ENCODE assay signal across 8 cellular contexts in genomic region chr19:15195381-15195964, GRCh38. TPM values are rescaled to one million over a fixed set of nuclear protein-coding genes. Genes with fewer than 3 reads are reported as not detected.
DNase-seq lines count a peak whose midpoint lies in the region; ATAC-seq, FAIRE-seq and TF ChIP-seq lines count a peak whose summit lies in the region.

No MANE protein-coding gene starts in this region.

- FAIRE-seq in GM12891 (lab: Jason Lieb, UNC) = no peak

- TF ChIP-seq POLR2A in GM12891 (IDR thresholded peaks at IDR 0.05; ENCODE audit: low read depth, low read length) = no peak

- H3K36me3 Mint-ChIP-seq in naive thymus-derived CD4-positive, alpha-beta T cell = peaks cover 0 to 6% (median 3%) of the 10 kb centered on the region in 5 donors

- H3K27ac ChIP-seq in naive thymus-derived CD4-positive, alpha-beta T cell (ENCODE audit: low read depth, low read length) = no peak overlapping the region

- POLR2A ChIA-PET in naive thymus-derived CD4-positive, alpha-beta T cell (lab: Charles Lee) = no interaction called here

- no peaks in the 10 kb centered on the region for H3K36me3 ChIP-seq in naive thymus-derived CD4-positive, alpha-beta T cell (ENCODE audit: control insufficient read depth in 2 of 3, insufficient read depth in 3 of 3, low read length in 3 of 3)

- CTCF ChIA-PET in naive thymus-derived CD4-positive, alpha-beta T cell (lab: Charles Lee) = no interaction called here

- peak; percentile 58 for ATAC-seq in naive thymus-derived CD4-positive, alpha-beta T cell
- no peak for ATAC-seq in GM21717 (IDR thresholded peaks at IDR 0.05; ENCODE audit: unreplicated experiment)

- H3K27ac Mint-ChIP-seq in naive thymus-derived CD4-positive, alpha-beta T cell = no peak overlapping the region

- H3K27me3 ChIP-seq in naive thymus-derived CD4-positive, alpha-beta T cell (ENCODE audit: control insufficient read depth in 2 of 2, insufficient read depth in 2 of 2, low read length in 2 of 2) = peaks cover 2 to 13% of the 10 kb centered on the region in 2 donors

- H3K4me1 ChIP-seq in naive thymus-derived CD4-positive, alpha-beta T cell (ENCODE audit: control insufficient read depth in 2 of 2, insufficient read depth in 2 of 2, low read length in 2 of 2) = no peaks in the 10 kb centered on the region

- intact Hi-C loops in naive thymus-derived CD4-positive, alpha-beta T cell (cut with micrococcal nuclease) = no loop called here

- peak; percentile 26 for DNase-seq in activated CD4-positive, alpha-beta T cell treated with anti-CD3 and anti-CD28 coated beads for 48 hours
- DNase-seq in activated CD4-positive, alpha-beta T cell treated with anti-CD3 and anti-CD28 coated beads, Interleukin-2, amount 50 U/mL, for 1 hour = no peak
- peak; percentile 69 for DNase-seq in NCI-H510A treated with DMSO at 0.1 percent for 48 hours (lab: John Stamatoyannopoulos, UW)
- peak; percentile 67 for DNase-seq in epidermal melanocyte (ENCODE audit: insufficient read length, low spot score)
- peak in 1 of 9 donors; percentile 18 for DNase-seq in naive thymus-derived CD4-positive, alpha-beta T cell
- DNase-seq in globus pallidus (ENCODE audit: low spot score) = no peak
- no peak for DNase-seq in GM12891 (ENCODE audit: insufficient read length, low spot score)

- H3K9me3 ChIP-seq in naive thymus-derived CD4-positive, alpha-beta T cell (ENCODE audit: control insufficient read depth in 2 of 3, low read length in 3 of 3) = no peaks in the 10 kb centered on the region

- H3K4me3 ChIP-seq in naive thymus-derived CD4-positive, alpha-beta T cell (ENCODE audit: low read length) = no peak overlapping the region

- H3K4me1 Mint-ChIP-seq in naive thymus-derived CD4-positive, alpha-beta T cell = peaks cover 4 to 36% (median 23%) of the 10 kb centered on the region in 7 donors

- peak overlapping the region in 5 of 10 donors; percentile 9 to 67 (median 51) for H3K4me3 Mint-ChIP-seq in naive thymus-derived CD4-positive, alpha-beta T cell

- peaks cover 0 to 6% (median 0%) of the 10 kb centered on the region in 11 donors for H3K9me3 Mint-ChIP-seq in naive thymus-derived CD4-positive, alpha-beta T cell

- H3K27me3 Mint-ChIP-seq in naive thymus-derived CD4-positive, alpha-beta T cell = peaks cover 52 to 67% (median 60%) of the 10 kb centered on the region in 5 donors

TF ChIP-seq in GM12891, 5 proteins besides CTCF, POLR2A, EP300 and RAD21:
- no peak for TF ChIP-seq POLR2AphosphoS5 (IDR thresholded peaks at IDR 0.05; ENCODE audit: low read depth, low read length)
- TF ChIP-seq SPI1 (IDR thresholded peaks at IDR 0.05; ENCODE audit: low read depth, low read length) = no peak
- no peak for TF ChIP-seq TAF1 (IDR thresholded peaks at IDR 0.05; ENCODE audit: low read depth, low read length)
- no peak for TF ChIP-seq POU2F2 (IDR thresholded peaks at IDR 0.05; ENCODE audit: low read depth, low read length)
- no peak for TF ChIP-seq PAX5 (IDR thresholded peaks at IDR 0.05; ENCODE audit: insufficient read depth, low read length, severe bottlenecking)

RNA-seq across cellular contexts. Expression of gene NOTCH3, which starts 5.3 kb away (rescaled TPM):
- total RNA-seq in naive thymus-derived CD4-positive, alpha-beta T cell = under 1 TPM in 4 of 5 experiments, not detected in 1; 0.19 to 0.80 (median 0.30) TPM
- polyA plus RNA-seq in naive thymus-derived CD4-positive, alpha-beta T cell = not detected
- polyA plus RNA-seq in GM12891 (2012; ENCODE audit: low read depth, missing spikeins) = 0.42 TPM

RNA-seq across cellular contexts. Expression of gene EPHX3, which starts 36.8 kb away (rescaled TPM):
- total RNA-seq in naive thymus-derived CD4-positive, alpha-beta T cell = under 1 TPM in 2 of 5 experiments, not detected in 3; 0.32 to 0.42 TPM
- not detected for polyA plus RNA-seq in naive thymus-derived CD4-positive, alpha-beta T cell
- 0.14 TPM for polyA plus RNA-seq in GM12891 (2012; ENCODE audit: low read depth, missing spikeins)

Comparison
In these comparisons a context has a peak if more than half of its experiments do, and no peak if none do; other contexts are left out.
1. DNase-seq: peak in activated CD4-positive, alpha-beta T cell treated with anti-CD3 and anti-CD28 coated beads for 48 hours (single experiment), NCI-H510A treated with DMSO at 0.1 percent for 48 hours (single experiment) and epidermal melanocyte (single experiment); none in activated CD4-positive, alpha-beta T cell treated with anti-CD3 and anti-CD28 coated beads, Interleukin-2, amount 50 U/mL, for 1 hour (single experiment), globus pallidus (single experiment) and GM12891 (single experiment).